10 cellular contexts compared by ENCODE assay signal in genomic region chr3:53159415-53160135, GRCh38. TPM values are rescaled to one million over a fixed set of nuclear protein-coding genes. Genes with fewer than 3 reads are reported as not detected.
DNase-seq lines count a peak whose midpoint lies in the region; ATAC-seq and TF ChIP-seq lines count a peak whose summit lies in the region.
"Had no signal": no experiment of that assay in that cellular context is flagged by ENCODE, and none has a peak within 500 bp of the region (broad histone marks: within the 10 kb centered on the region; RNA-seq: fewer than 3 reads in every experiment).

No MANE protein-coding gene starts in this region.

- TF ChIP-seq CTCF in Peyer's patch (IDR thresholded peaks at IDR 0.05) (peak in 3 of 6 experiments; percentile 27 to 56 (median 36)), smooth muscle cell (IDR thresholded peaks at IDR 0.05; ENCODE audit: borderline replicate concordance, insufficient read depth, poor library complexity, severe bottlenecking) (no peak), psoas muscle (IDR thresholded peaks at IDR 0.05) (no peak), tibial artery (IDR thresholded peaks at IDR 0.05) (no peak)

- peaks cover 19% of the 10 kb centered on the region for H4K20me1 ChIP-seq in smooth muscle cell (ENCODE audit: low read depth)

- H3F3A ChIP-seq in smooth muscle cell (ENCODE audit: low read depth): no peaks in the 10 kb centered on the region

- H3K27me3 ChIP-seq in Peyer's patch (no peaks in the 10 kb centered on the region), smooth muscle cell (ENCODE audit: low read depth) (peaks cover 8% of the 10 kb centered on the region), psoas muscle (ENCODE audit: insufficient read depth in 3 of 3, low read length in 2 of 3) (no peaks in the 10 kb centered on the region), tibial artery (no peaks in the 10 kb centered on the region)

- no peaks in the 10 kb centered on the region for H3K36me3 Mint-ChIP-seq in activated CD4-positive, alpha-beta T cell treated with anti-CD3 and anti-CD28 coated beads, Interleukin-2, amount 10 ng/mL, durations not matched to agents 7 days and 5 days (ENCODE audit: low read depth)
- H3K36me3 Mint-ChIP-seq in immature natural killer cell: no peaks in the 10 kb centered on the region

- WGBS in smooth muscle cell (ENCODE audit: low lambda C conversion rate): 69% methylated on average over 7 of the region's 7 CpGs
- 57 to 68% (median 61%) methylated on average over 7 of the region's 7 CpGs for WGBS in psoas muscle, 3 donors

- no peak for DNase-seq in activated CD4-positive, alpha-beta T cell treated with anti-CD3 and anti-CD28 coated beads, Interleukin-2, amount 10 ng/mL, durations not matched to agents 7 days and 5 days
- no peak for DNase-seq in activated CD4-positive, alpha-beta T cell treated with anti-CD3 and anti-CD28 coated beads for 1 hour
- DNase-seq in Peyer's patch (peak in 2 of 3 donors; percentile 89 to 93), immature natural killer cell (no peak), smooth muscle cell (lab: John Stamatoyannopoulos, UW; ENCODE audit: unreplicated experiment) (no peak), psoas muscle (no peak), tibial artery (no peak)
- DNase-seq in central memory CD4-positive, alpha-beta T cell: no peak
- DNase-seq: NCI-H2227 treated with DMSO at 0.1 percent for 48 hours had no signal

- TF ChIP-seq POLR2A in Peyer's patch (IDR thresholded peaks at IDR 0.05): peak in 1 of 2 donors; percentile 57

- no peaks in the 10 kb centered on the region for H3K79me2 ChIP-seq in smooth muscle cell (ENCODE audit: low read depth)

- no peaks in the 10 kb centered on the region for H3K9me3 Mint-ChIP-seq in activated CD4-positive, alpha-beta T cell treated with anti-CD3 and anti-CD28 coated beads, Interleukin-2, amount 10 ng/mL, durations not matched to agents 7 days and 5 days
- no peaks in the 10 kb centered on the region for H3K9me3 Mint-ChIP-seq in immature natural killer cell

- peaks cover 44% of the 10 kb centered on the region for H3K27me3 Mint-ChIP-seq in activated CD4-positive, alpha-beta T cell treated with anti-CD3 and anti-CD28 coated beads, Interleukin-2, amount 10 ng/mL, durations not matched to agents 7 days and 5 days
- H3K27me3 Mint-ChIP-seq in immature natural killer cell (ENCODE audit: low read depth in 3 of 3): peaks cover 11 to 24% (median 15%) of the 10 kb centered on the region in 3 donors

- H3K9ac ChIP-seq in smooth muscle cell (ENCODE audit: low read depth): no peak overlapping the region

- peaks cover 22% of the 10 kb centered on the region for H3K4me1 Mint-ChIP-seq in activated CD4-positive, alpha-beta T cell treated with anti-CD3 and anti-CD28 coated beads, Interleukin-2, amount 10 ng/mL, durations not matched to agents 7 days and 5 days
- H3K4me1 Mint-ChIP-seq in immature natural killer cell: peaks cover 29 to 34% of the 10 kb centered on the region in 2 donors

- no peak for ATAC-seq in psoas muscle

- no peak overlapping the region for H3K27ac Mint-ChIP-seq in activated CD4-positive, alpha-beta T cell treated with anti-CD3 and anti-CD28 coated beads, Interleukin-2, amount 10 ng/mL, durations not matched to agents 7 days and 5 days
- H3K27ac Mint-ChIP-seq in immature natural killer cell: peak overlapping the region in 2 of 6 donors; percentile 82

- H3K4me3 ChIP-seq in Peyer's patch (peak overlapping the region in 2 of 4 donors; percentile 26 to 77), smooth muscle cell (no peak overlapping the region), psoas muscle (no peak overlapping the region), tibial artery (no peak overlapping the region)

- POLR2A ChIA-PET in activated CD4-positive, alpha-beta T cell treated with anti-CD3 and anti-CD28 coated beads, Interleukin-2, amount 10 ng/mL, durations not matched to agents 7 days and 5 days (lab: Charles Lee): no interaction called here

- no peak overlapping the region for H2AFZ ChIP-seq in smooth muscle cell (ENCODE audit: low read depth)

- H3K27ac ChIP-seq in Peyer's patch (peak overlapping the region in 3 of 4 donors; percentile 96 to 98 (median 96)), smooth muscle cell (ENCODE audit: low read depth) (no peak overlapping the region), psoas muscle (no peak overlapping the region), tibial artery (peak overlapping the region in 1 of 2 donors; percentile 86)

- no peaks in the 10 kb centered on the region for H3K9me3 ChIP-seq in Peyer's patch
- H3K9me3 ChIP-seq in smooth muscle cell (replicated peaks; ENCODE audit: low read depth): no peaks in the 10 kb centered on the region
- no peaks in the 10 kb centered on the region for H3K9me3 ChIP-seq in psoas muscle
- no peaks in the 10 kb centered on the region for H3K9me3 ChIP-seq in tibial artery
- H3K9me3 ChIP-seq: esophagus muscularis mucosa had no signal

- H3K4me2 ChIP-seq in smooth muscle cell: peak overlapping the region; percentile 98

- CTCF ChIA-PET in activated CD4-positive, alpha-beta T cell treated with anti-CD3 and anti-CD28 coated beads, Interleukin-2, amount 10 ng/mL, durations not matched to agents 7 days and 5 days (lab: Charles Lee): interaction anchor here (1.0 to 1.8 kb wide), 8 partner anchors 10 to 45 kb away, joined by 3 to 5 read pairs (median 4); no protein-coding TSS in a partner anchor

- peaks cover 0 to under 1% (median 0%) of the 10 kb centered on the region in 3 donors for H3K36me3 ChIP-seq in Peyer's patch
- no peaks in the 10 kb centered on the region for H3K36me3 ChIP-seq in smooth muscle cell (ENCODE audit: low read depth)
- no peaks in the 10 kb centered on the region for H3K36me3 ChIP-seq in psoas muscle (ENCODE audit: insufficient read depth in 1 of 2, low read depth in 1 of 2)
- no peaks in the 10 kb centered on the region for H3K36me3 ChIP-seq in tibial artery
- H3K36me3 ChIP-seq: esophagus muscularis mucosa had no signal

- intact Hi-C loops in psoas muscle (cut with DNase I): loop anchor here in 1 of 2 donors (5.0 to 10.0 kb wide), 2 partner anchors 32 to 1515 kb away; no protein-coding TSS in a partner anchor
- intact Hi-C loops in tibial artery (cut with DNase I; ENCODE audit: low total_unique reads): loop anchor here (2.0 kb wide), 1 partner anchor 25 kb away; no protein-coding TSS in a partner anchor

- H3K4me1 ChIP-seq in Peyer's patch (peaks cover 6 to 55% (median 17%) of the 10 kb centered on the region in 4 donors), smooth muscle cell (ENCODE audit: low read depth) (no peaks in the 10 kb centered on the region), psoas muscle (peaks cover 22% of the 10 kb centered on the region), tibial artery (peaks cover 0 to 67% (median 39%) of the 10 kb centered on the region in 4 donors)

- peak overlapping the region; percentile 79 for H3K4me3 Mint-ChIP-seq in activated CD4-positive, alpha-beta T cell treated with anti-CD3 and anti-CD28 coated beads, Interleukin-2, amount 10 ng/mL, durations not matched to agents 7 days and 5 days
- peak overlapping the region in 3 of 5 donors; percentile 9 to 89 (median 88) for H3K4me3 Mint-ChIP-seq in immature natural killer cell

RNA-seq across cellular contexts. Expression of gene PRKCD, which starts 1.4 kb away (rescaled TPM):
- 10 to 100 TPM; 19.9 to 23.5 TPM for total RNA-seq in activated CD4-positive, alpha-beta T cell treated with anti-CD3 and anti-CD28 coated beads, Interleukin-2, amount 10 ng/mL, durations not matched to agents 7 days and 5 days
- 10 to 100 TPM; 36.3 to 73.1 (median 70.6) TPM for total RNA-seq in Peyer's patch
- 10 to 100 TPM; 14.7 to 36.8 (median 26.1) TPM for polyA plus RNA-seq in immature natural killer cell
- 6.1 and 6.5 TPM in 2 replicates for total RNA-seq in smooth muscle cell
- polyA plus RNA-seq in smooth muscle cell: 21.3 and 22.5 TPM in 2 replicates
- total RNA-seq in psoas muscle: 1 to 10 TPM; 3.2 to 8.4 (median 4.5) TPM
- polyA plus RNA-seq in psoas muscle: 1 to 10 TPM; 3.5 to 4.9 (median 3.9) TPM

RNA-seq across cellular contexts. Expression of gene RFT1, which starts 29.3 kb away (rescaled TPM):
- total RNA-seq in activated CD4-positive, alpha-beta T cell treated with anti-CD3 and anti-CD28 coated beads, Interleukin-2, amount 10 ng/mL, durations not matched to agents 7 days and 5 days: 10 to 100 TPM; 33.3 to 34.1 TPM
- total RNA-seq in Peyer's patch (10 to 100 TPM in 3 of 4 donors, 1 to 10 TPM in 1; 9.0 to 19.8 (median 10.8) TPM), smooth muscle cell (13.3 and 16.4 TPM in 2 replicates), psoas muscle (1 to 10 TPM; 5.7 to 8.8 (median 6.5) TPM)
- polyA plus RNA-seq in immature natural killer cell (10 to 100 TPM; 14.2 to 29.2 (median 21.7) TPM), smooth muscle cell (25.7 and 30.1 TPM in 2 replicates), psoas muscle (10 to 100 TPM in 1 of 3 donors, 1 to 10 TPM in 2; 5.4 to 13.2 (median 8.1) TPM)

Comparison
In these comparisons a context has a peak if more than half of its experiments do, and no peak if none do; other contexts are left out.
1. DNase-seq: peak in Peyer's patch (2 of 3); none in activated CD4-positive, alpha-beta T cell treated with anti-CD3 and anti-CD28 coated beads, Interleukin-2, amount 10 ng/mL, durations not matched to agents 7 days and 5 days (single experiment), activated CD4-positive, alpha-beta T cell treated with anti-CD3 and anti-CD28 coated beads for 1 hour (single experiment), immature natural killer cell (0 of 3), smooth muscle cell (single experiment), central memory CD4-positive, alpha-beta T cell (single experiment), psoas muscle (0 of 2) and tibial artery (0 of 2).
2. H3K27ac ChIP-seq: peak in Peyer's patch (3 of 4); none in smooth muscle cell (single experiment) and psoas muscle (single experiment).